ENCODE assay signal across 12 cellular contexts in genomic region chr10:230758-231157, GRCh38.
DNase-seq lines count a peak whose midpoint lies in the region; ATAC-seq and TF ChIP-seq lines count a peak whose summit lies in the region.
"Had no signal": no experiment of that assay in that cellular context is flagged by ENCODE, and none has a peak within 500 bp of the region (broad histone marks: within the 10 kb centered on the region; RNA-seq: fewer than 3 reads in every experiment).

No MANE protein-coding gene starts in this region.

- in situ Hi-C loops in astrocyte of the spinal cord (cut with HindIII; ENCODE audit: low sequenced_read_pairs): no loop called here

- H3K27ac ChIP-seq in lower lobe of right lung: no peak overlapping the region
- H3K27ac ChIP-seq: uterus had no signal

- no TSS peak for BruUV-seq in Calu3 (replicated peaks; lab: Mats Ljungman, UMichigan)

- no peak overlapping the region for H3K27ac Mint-ChIP-seq in Calu3 (ENCODE audit: unreplicated experiment)
- H3K27ac Mint-ChIP-seq: activated T-helper 17 cell treated with anti-CD3 and anti-CD28 coated beads, Interleukin-2, amount 50 U/mL, for 72 hours; naive thymus-derived CD4-positive, alpha-beta T cell had no signal

- H3K27me3 ChIP-seq in lower lobe of right lung (ENCODE audit: low read depth): no peaks in the 10 kb centered on the region
- H3K27me3 ChIP-seq: uterus had no signal

- H3K4me3 ChIP-seq in astrocyte of the spinal cord (ENCODE audit: low read depth, low read length): no peak overlapping the region
- H3K4me3 ChIP-seq in lower lobe of right lung: no peak overlapping the region
- H3K4me3 ChIP-seq: uterus had no signal

- TF ChIP-seq CTCF in Calu3 (IDR thresholded peaks at IDR 0.05; ENCODE audit: unreplicated experiment): peak; percentile 25
- peak; percentile 42 for TF ChIP-seq CTCF in astrocyte of the spinal cord (IDR thresholded peaks at IDR 0.05; ENCODE audit: low read depth, low read length)
- peak; percentile 36 for TF ChIP-seq CTCF in lower lobe of right lung (IDR thresholded peaks at IDR 0.05)

- no peaks in the 10 kb centered on the region for H3K27me3 Mint-ChIP-seq in Calu3 (ENCODE audit: unreplicated experiment)
- H3K27me3 Mint-ChIP-seq: activated T-helper 17 cell treated with anti-CD3 and anti-CD28 coated beads, Interleukin-2, amount 50 U/mL, for 72 hours; naive thymus-derived CD4-positive, alpha-beta T cell had no signal

- no peaks in the 10 kb centered on the region for H3K4me1 Mint-ChIP-seq in Calu3 (ENCODE audit: low read depth, unreplicated experiment)
- H3K4me1 Mint-ChIP-seq: activated T-helper 17 cell treated with anti-CD3 and anti-CD28 coated beads, Interleukin-2, amount 50 U/mL, for 72 hours had no signal

- H3K36me3 ChIP-seq in lower lobe of right lung: no peaks in the 10 kb centered on the region
- H3K36me3 ChIP-seq: uterus had no signal

- no peak overlapping the region for H3K4me3 Mint-ChIP-seq in Calu3 (ENCODE audit: low read depth, unreplicated experiment)
- H3K4me3 Mint-ChIP-seq: activated T-helper 17 cell treated with anti-CD3 and anti-CD28 coated beads, Interleukin-2, amount 50 U/mL, for 72 hours; naive thymus-derived CD4-positive, alpha-beta T cell had no signal

- peaks cover 10% of the 10 kb centered on the region for H3K4me1 ChIP-seq in lower lobe of right lung
- H3K4me1 ChIP-seq: uterus had no signal

- H3K36me3 Mint-ChIP-seq in Calu3 (ENCODE audit: insufficient read depth, unreplicated experiment): no peaks in the 10 kb centered on the region

- CTCF ChIA-PET in Calu3 (lab: Charles Lee): no interaction called here

- H3K9me3 ChIP-seq in lower lobe of right lung: no peaks in the 10 kb centered on the region
- H3K9me3 ChIP-seq: uterus had no signal

- ATAC-seq in lower lobe of right lung: no peak
- no peak for ATAC-seq in HG02571 (IDR thresholded peaks at IDR 0.05; ENCODE audit: unreplicated experiment)
- ATAC-seq: activated T-helper 17 cell treated with anti-CD3 and anti-CD28 coated beads, Interleukin-2, amount 50 U/mL, for 72 hours; esophagus mucosa; naive thymus-derived CD4-positive, alpha-beta T cell had no signal

- H3K9me3 Mint-ChIP-seq in Calu3 (ENCODE audit: low read depth, unreplicated experiment): no peaks in the 10 kb centered on the region
- H3K9me3 Mint-ChIP-seq: activated T-helper 17 cell treated with anti-CD3 and anti-CD28 coated beads, Interleukin-2, amount 50 U/mL, for 72 hours; naive thymus-derived CD4-positive, alpha-beta T cell had no signal

- intact Hi-C loops in Calu3 (cut with micrococcal nuclease; ENCODE audit: unreplicated experiment): no loop called here
- intact Hi-C loops in lower lobe of right lung (cut with DNase I): no loop called here

- no peak for DNase-seq in Calu3
- peak; percentile 27 for DNase-seq in HuH-7 (ENCODE audit: low spot score)
- no peak for DNase-seq in astrocyte of the spinal cord (ENCODE audit: low read depth, low spot score)
- no peak for DNase-seq in lower lobe of right lung
- no peak for DNase-seq in activated CD4-positive, alpha-beta T cell treated with anti-CD3 and anti-CD28 coated beads for 1 hour
- no peak for DNase-seq in GM19240 (ENCODE audit: insufficient read length, low spot score)
- DNase-seq in DMS153 (lab: John Stamatoyannopoulos, UW): no peak
- DNase-seq: uterus had no signal
